Comparison of ENCODE assay signal across 22 cellular contexts in genomic region chr12:5437122-5437521, GRCh38. TPM values are rescaled to one million over a fixed set of nuclear protein-coding genes. Genes with fewer than 3 reads are reported as not detected.
DNase-seq lines count a peak whose midpoint lies in the region; ATAC-seq and TF ChIP-seq lines count a peak whose summit lies in the region.
"Had no signal": no experiment of that assay in that cellular context is flagged by ENCODE, and none has a peak within 500 bp of the region (broad histone marks: within the 10 kb centered on the region; RNA-seq: fewer than 3 reads in every experiment).

No MANE protein-coding gene starts in this region.

- no peak overlapping the region for H2BK20ac ChIP-seq in IMR-90 (ENCODE audit: low read depth, low read length)

- peaks cover 29% of the 10 kb centered on the region for H3K9me1 ChIP-seq in IMR-90 (ENCODE audit: insufficient read depth, low read length)

- DNase-seq in IMR-90 = no peak
- DNase-seq in esophagus muscularis mucosa (ENCODE audit: extremely low spot score) = peak; percentile 81
- peak; percentile 76 for DNase-seq in left kidney (ENCODE audit: low read depth, low spot score)
- no peak for DNase-seq in spleen
- DNase-seq in central memory CD4-positive, alpha-beta T cell = no peak
- DNase-seq in colonic mucosa = no peak
- no peak for DNase-seq in nucleus accumbens (lab: John Stamatoyannopoulos, UW)
- DNase-seq in effector CD8-positive, alpha-beta T cell (lab: John Stamatoyannopoulos, UW) = no peak
- DNase-seq: DND-41, GDM1, NCI-H1105 treated with DMSO at 0.1 percent for 48 hours, NCI-H187, NCI-H2171, NCI-H446, NCI-H748 treated with DMSO at 0.1 percent for 48 hours, RPMI8226, SJCRH30 had no signal

- no peak overlapping the region for H3K4me3 ChIP-seq in IMR-90 (ENCODE audit: insufficient read depth, low read depth, low read length)
- H3K4me3 ChIP-seq in esophagus muscularis mucosa = no peak overlapping the region
- H3K4me3 ChIP-seq in spleen = no peak overlapping the region
- no peak overlapping the region for H3K4me3 ChIP-seq in colonic mucosa
- H3K4me3 ChIP-seq: GM12878, GM23338, SJCRH30 had no signal

- TF ChIP-seq RAD21 in IMR-90 (IDR thresholded peaks at IDR 0.05; ENCODE audit: low read length) = no peak

- no peak overlapping the region for H3K56ac ChIP-seq in IMR-90 (ENCODE audit: extremely low read depth, insufficient read depth, low read length)

- no peak overlapping the region for H2AK5ac ChIP-seq in IMR-90 (ENCODE audit: low read depth, low read length)

- intact Hi-C loops in IMR-90 (cut with micrococcal nuclease) (no loop called here), esophagus muscularis mucosa (cut with DNase I) (no loop called here), spleen (cut with DNase I; ENCODE audit: low total_unique reads) (no loop called here), colonic mucosa (cut with DNase I) (no loop called here)

- H3K27ac ChIP-seq in IMR-90 (ENCODE audit: insufficient read depth, low read length) = no peak overlapping the region
- H3K27ac ChIP-seq in esophagus muscularis mucosa (replicated peaks in 1 of 4) = no peak overlapping the region
- peak overlapping the region in 6 of 8 donors; percentile 11 to 61 (median 57) for H3K27ac ChIP-seq in spleen
- no peak overlapping the region for H3K27ac ChIP-seq in colonic mucosa
- H3K27ac ChIP-seq: C4-2B, KMS-11, SJCRH30 had no signal

- no peak overlapping the region for H2AK9ac ChIP-seq in IMR-90 (replicated peaks; ENCODE audit: low read depth, low read length, poor library complexity)

- H3K4me1 ChIP-seq in IMR-90 (ENCODE audit: control insufficient read depth, insufficient read depth, low read length) (peaks cover 35% of the 10 kb centered on the region), esophagus muscularis mucosa (peaks cover 17 to 19% (median 18%) of the 10 kb centered on the region in 4 donors), spleen (peaks cover 2 to 32% (median 8%) of the 10 kb centered on the region in 6 donors), colonic mucosa (no peaks in the 10 kb centered on the region)

- no peak for ATAC-seq in IMR-90 (ENCODE audit: low read depth)
- ATAC-seq: GM12878, GM23338 had no signal

- no peak overlapping the region for H4K8ac ChIP-seq in IMR-90 (ENCODE audit: low read depth in 2 of 2, low read length in 2 of 2)

- no peak for TF ChIP-seq CTCF in IMR-90 (conservative IDR thresholded peaks at IDR 0.05; ENCODE audit: low read depth, low read length)
- TF ChIP-seq CTCF in esophagus muscularis mucosa (IDR thresholded peaks at IDR 0.05) = no peak
- TF ChIP-seq CTCF in spleen (IDR thresholded peaks at IDR 0.05 in 8 of 11, conservative IDR thresholded peaks at IDR 0.05 in 3 of 11) = no peak
- TF ChIP-seq CTCF in colonic mucosa (IDR thresholded peaks at IDR 0.05) = no peak

- H3K9me3 ChIP-seq in IMR-90 (ENCODE audit: control insufficient read depth, insufficient read depth, low read length) = no peaks in the 10 kb centered on the region
- peaks cover 0 to 13% (median 0%) of the 10 kb centered on the region in 4 donors for H3K9me3 ChIP-seq in esophagus muscularis mucosa
- H3K9me3 ChIP-seq in spleen = peaks cover 0 to 4% (median 0%) of the 10 kb centered on the region in 8 donors
- H3K9me3 ChIP-seq in colonic mucosa = no peaks in the 10 kb centered on the region
- H3K9me3 ChIP-seq: SJCRH30 had no signal

- TF ChIP-seq EP300 in esophagus muscularis mucosa (IDR thresholded peaks at IDR 0.05) = no peak

- H3K79me1 ChIP-seq in IMR-90 (ENCODE audit: low read depth in 1 of 2, low read length in 2 of 2) = peaks cover 31 to 83% of the 10 kb centered on the region in 2 experiments

- H4K91ac ChIP-seq in IMR-90 (ENCODE audit: insufficient read depth, low read depth, low read length) = no peak overlapping the region

- no peak overlapping the region for H2BK5ac ChIP-seq in IMR-90 (ENCODE audit: low read depth, low read length, poor library complexity, severe bottlenecking)

- peaks cover 86% of the 10 kb centered on the region for H4K20me1 ChIP-seq in IMR-90 (ENCODE audit: insufficient read depth, low read length)

- POLR2A ChIA-PET in IMR-90 (lab: Charles Lee; ENCODE audit: unreplicated experiment) = no interaction called here

- H3K4ac ChIP-seq in IMR-90 (ENCODE audit: low read depth, low read length) = no peak overlapping the region

- H3K36me3 ChIP-seq in IMR-90 (ENCODE audit: control insufficient read depth, insufficient read depth, low read length) (0 out of 2 replicates have a peak, but pooled peaks cover 2% of the 10 kb centered on the region), esophagus muscularis mucosa (no peaks in the 10 kb centered on the region), spleen (no peaks in the 10 kb centered on the region), colonic mucosa (no peaks in the 10 kb centered on the region)
- H3K36me3 ChIP-seq: SJCRH30 had no signal

- H3K9ac ChIP-seq in IMR-90 (ENCODE audit: low read depth, low read length) (no peak overlapping the region), colonic mucosa (ENCODE audit: low read depth in 2 of 2, low read length in 2 of 2) (no peak overlapping the region)
- H3K9ac ChIP-seq: KMS-11 had no signal

- WGBS in IMR-90 (ENCODE audit: extremely low coverage in 2 of 2, insufficient read length in 1 of 2), 2 experiments = 93% methylated on average over 2 of the region's 6 CpGs; no CpG with 5 or more reads in 1 of the 2 experiments
- WGBS in esophagus muscularis mucosa = 65% methylated on average over 6 of the region's 6 CpGs
- WGBS in spleen, 5 donors = 70 to 81% (median 76%) methylated on average over 6 of the region's 6 CpGs

- H2AFZ ChIP-seq in IMR-90 (replicated peaks; ENCODE audit: low read length, poor library complexity) = no peak overlapping the region
- H2AFZ ChIP-seq: GM23338 had no signal

- H3K18ac ChIP-seq in IMR-90 (ENCODE audit: low read depth, low read length) = no peak overlapping the region

- H2BK120ac ChIP-seq in IMR-90 (ENCODE audit: low read depth, low read length) = no peak overlapping the region

- TF ChIP-seq POLR2A in IMR-90 (IDR thresholded peaks at IDR 0.05; ENCODE audit: low read depth, low read length) = no peak
- no peak for TF ChIP-seq POLR2A in esophagus muscularis mucosa (IDR thresholded peaks at IDR 0.05; ENCODE audit: low read depth)
- no peak for TF ChIP-seq POLR2A in spleen (IDR thresholded peaks at IDR 0.05)

- no peaks in the 10 kb centered on the region for H3K27me3 ChIP-seq in IMR-90 (ENCODE audit: control insufficient read depth, insufficient read depth, low read length)
- peaks cover 0 to 88% (median 16%) of the 10 kb centered on the region in 4 donors for H3K27me3 ChIP-seq in esophagus muscularis mucosa
- H3K27me3 ChIP-seq in spleen (replicated peaks in 1 of 7) = peaks cover 0 to 93% (median 19%) of the 10 kb centered on the region in 7 donors
- peaks cover 28% of the 10 kb centered on the region for H3K27me3 ChIP-seq in colonic mucosa
- H3K27me3 ChIP-seq: SJCRH30 had no signal

- no peak overlapping the region for H3K4me2 ChIP-seq in IMR-90 (ENCODE audit: low read depth, low read length)
- H3K4me2 ChIP-seq: GM23338, KMS-11 had no signal

- no peak overlapping the region for H2BK15ac ChIP-seq in IMR-90 (ENCODE audit: low read depth, low read length)

- in situ Hi-C loops in IMR-90 (cut with MboI; ENCODE audit: low sequenced_read_pairs) = loop anchor here (5.0 to 10.0 kb wide), 2 partner anchors 345 to 608 kb away; no protein-coding TSS in a partner anchor

- no peak overlapping the region; the same call in none of the 2 replicates for H3K23ac ChIP-seq in IMR-90 (ENCODE audit: low read depth, low read length)

- dilution Hi-C loops in IMR-90 (cut with HindIII; ENCODE audit: low sequenced_read_pairs, unreplicated experiment) = no loop called here

- no peak overlapping the region for H4K5ac ChIP-seq in IMR-90 (ENCODE audit: low read depth, low read length)

- no TSS peak for BruUV-seq in IMR-90 (replicated peaks; lab: Mats Ljungman, UMichigan)

- 0 out of 2 replicates have a peak overlapping the region, but pooled peaks have one; percentile 18 for H3K14ac ChIP-seq in IMR-90 (replicated peaks; ENCODE audit: low read depth, low read length)

- CTCF ChIA-PET in IMR-90 (lab: Yijun Ruan, JAX) = no interaction called here

TF ChIP-seq in IMR-90, 13 proteins besides CTCF, POLR2A, EP300 and RAD21 (continues in another document):
- no peak for TF ChIP-seq USF2 (IDR thresholded peaks at IDR 0.05; ENCODE audit: low read depth, low read length)
- no peak for TF ChIP-seq CEBPB (IDR thresholded peaks at IDR 0.05; ENCODE audit: low read depth, low read length)
- TF ChIP-seq FOS (IDR thresholded peaks at IDR 0.05; ENCODE audit: low read depth, low read length) = no peak
- TF ChIP-seq MAZ (IDR thresholded peaks at IDR 0.05; ENCODE audit: borderline replicate concordance, low read depth, low read length) = no peak
- TF ChIP-seq NFE2L2 (IDR thresholded peaks at IDR 0.05; ENCODE audit: low read depth, low read length) = no peak
- no peak for TF ChIP-seq SMC3 (IDR thresholded peaks at IDR 0.05; ENCODE audit: low read depth, low read length)
- TF ChIP-seq CHD1 (IDR thresholded peaks at IDR 0.05; ENCODE audit: low read depth, low read length) = no peak
- TF ChIP-seq ELK1 (IDR thresholded peaks at IDR 0.05; ENCODE audit: borderline replicate concordance, low read depth, low read length) = no peak
- no peak for TF ChIP-seq RFX5 (IDR thresholded peaks at IDR 0.05; ENCODE audit: low read depth, low read length)

RNA-seq across cellular contexts. Expression of gene NTF3, which starts 5.2 kb away (rescaled TPM):
- total RNA-seq in IMR-90 (2012; rRNA removed) = 12.2 TPM in 2 replicates
- polyA plus RNA-seq in IMR-90 (2012; rRNA removed) = 32.4 and 36.0 TPM in 2 replicates
- 27.9 and 38.6 TPM in 2 replicates for polyA plus RNA-seq in IMR-90 (2012; cell fraction: cytosol; rRNA removed)
- polyA plus RNA-seq in IMR-90 (2012; cell fraction: nucleus; rRNA removed; ENCODE audit: low replicate concordance) = 52.0 and 83.7 TPM in 2 replicates
- 1 to 10 TPM in 2 of 4 donors, under 1 TPM in 1, not detected in 1; 0.71 to 1.2 (median 1.0) TPM for total RNA-seq in esophagus muscularis mucosa
- 1 to 10 TPM in 5 of 7 donors, under 1 TPM in 1, not detected in 1; 0.72 to 5.8 (median 4.2) TPM for total RNA-seq in spleen
- 1 to 10 TPM in 2 of 3 donors, under 1 TPM in 1; 0.80 to 2.4 (median 2.2) TPM for polyA plus RNA-seq in spleen
- under 1 TPM; 0.37 to 0.49 TPM for total RNA-seq in colonic mucosa
- total RNA-seq: GM12878, GM23338, MCF 10A had no signal

Comparison
In these comparisons a context has a peak if more than half of its experiments do, and no peak if none do; other contexts are left out.
1. DNase-seq: peak in esophagus muscularis mucosa (single experiment) and left kidney (single experiment); none in IMR-90 (single experiment), spleen (single experiment), central memory CD4-positive, alpha-beta T cell (single experiment), colonic mucosa (single experiment), nucleus accumbens (0 of 56) and effector CD8-positive, alpha-beta T cell (single experiment).
2. H3K27ac ChIP-seq: peak in spleen (6 of 8); none in IMR-90 (single experiment), esophagus muscularis mucosa (0 of 4) and colonic mucosa (single experiment).